Comparison of ENCODE assay signal across 9 cellular contexts in the genomic region with DNA sequence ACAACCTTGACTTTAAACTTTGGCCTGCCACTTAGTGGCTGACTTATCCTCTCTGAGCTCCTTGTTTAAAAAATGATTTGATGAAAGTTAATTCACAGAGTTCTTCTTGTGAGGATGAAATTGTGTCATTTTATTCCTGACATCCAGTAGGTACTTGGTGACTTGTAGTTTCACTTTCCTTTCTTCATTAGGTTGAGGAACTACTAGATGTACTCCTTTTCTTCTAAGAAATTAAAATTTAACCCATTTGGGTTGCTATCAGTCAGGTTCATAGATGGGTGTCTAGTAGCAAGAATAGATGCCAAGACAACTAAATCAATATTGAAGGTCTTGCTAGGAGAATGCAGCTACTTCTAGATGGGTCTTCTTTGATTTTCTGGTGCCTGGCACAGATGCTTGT. TPM values are rescaled to one million over a fixed set of nuclear protein-coding genes. Genes with fewer than 3 reads are reported as not detected.
DNase-seq lines count a peak whose midpoint lies in the region; ATAC-seq and TF ChIP-seq lines count a peak whose summit lies in the region.
"Had no signal": no experiment of that assay in that cellular context is flagged by ENCODE, and none has a peak within 500 bp of the region (broad histone marks: within the 10 kb centered on the region; RNA-seq: fewer than 3 reads in every experiment).

No MANE protein-coding gene starts in this region.

- ATAC-seq in activated CD4-positive, alpha-beta T cell treated with anti-CD3 and anti-CD28 coated beads for 36 hours: no peak
- peak; percentile 33 for ATAC-seq in HG03108 (IDR thresholded peaks at IDR 0.05; ENCODE audit: unreplicated experiment)
- ATAC-seq in activated naive CD8-positive, alpha-beta T cell treated with anti-CD3 and anti-CD28 coated beads, Interleukin-2, amount 10 ng/mL, durations not matched to agents 7 days and 5 days (ENCODE audit: low read depth): no peak

- H3K4me3 Mint-ChIP-seq in activated CD4-positive, alpha-beta T cell treated with anti-CD3 and anti-CD28 coated beads for 36 hours: peak overlapping the region; percentile 53
- peak overlapping the region; percentile 83 for H3K4me3 Mint-ChIP-seq in activated naive CD8-positive, alpha-beta T cell treated with anti-CD3 and anti-CD28 coated beads, Interleukin-2, amount 10 ng/mL, durations not matched to agents 7 days and 5 days

- H3K4me1 ChIP-seq in spleen: peaks cover 26 to 92% (median 78%) of the 10 kb centered on the region in 6 donors

- CTCF ChIA-PET in activated CD4-positive, alpha-beta T cell treated with anti-CD3 and anti-CD28 coated beads for 36 hours (lab: Charles Lee): interaction anchor here (1.0 to 1.7 kb wide), 3 partner anchors 9 to 34 kb away, joined by 3 to 6 read pairs (median 4); a partner anchor contains a TSS

- H3K36me3 ChIP-seq in spleen: peaks cover 0 to 9% (median 0%) of the 10 kb centered on the region in 6 donors

- no peak for TF ChIP-seq POLR2A in spleen (IDR thresholded peaks at IDR 0.05)

- intact Hi-C loops in activated CD4-positive, alpha-beta T cell treated with anti-CD3 and anti-CD28 coated beads for 36 hours (cut with DNase I, micrococcal nuclease): no loop called here
- intact Hi-C loops in spleen (cut with DNase I; ENCODE audit: low total_unique reads): no loop called here

- H3K36me3 Mint-ChIP-seq in activated CD4-positive, alpha-beta T cell treated with anti-CD3 and anti-CD28 coated beads for 36 hours (ENCODE audit: low read depth): peaks cover 8% of the 10 kb centered on the region
- H3K36me3 Mint-ChIP-seq in activated naive CD8-positive, alpha-beta T cell treated with anti-CD3 and anti-CD28 coated beads, Interleukin-2, amount 10 ng/mL, durations not matched to agents 7 days and 5 days: peaks cover 10% of the 10 kb centered on the region

- no peaks in the 10 kb centered on the region for H3K27me3 Mint-ChIP-seq in activated CD4-positive, alpha-beta T cell treated with anti-CD3 and anti-CD28 coated beads for 36 hours
- no peaks in the 10 kb centered on the region for H3K27me3 Mint-ChIP-seq in activated naive CD8-positive, alpha-beta T cell treated with anti-CD3 and anti-CD28 coated beads, Interleukin-2, amount 10 ng/mL, durations not matched to agents 7 days and 5 days

- H3K9me3 Mint-ChIP-seq in activated CD4-positive, alpha-beta T cell treated with anti-CD3 and anti-CD28 coated beads for 36 hours (ENCODE audit: low read depth): no peaks in the 10 kb centered on the region
- no peaks in the 10 kb centered on the region for H3K9me3 Mint-ChIP-seq in activated naive CD8-positive, alpha-beta T cell treated with anti-CD3 and anti-CD28 coated beads, Interleukin-2, amount 10 ng/mL, durations not matched to agents 7 days and 5 days
- H3K9me3 Mint-ChIP-seq: nephron had no signal

- peak overlapping the region in 2 of 8 donors; percentile 3 to 9 for H3K4me3 ChIP-seq in spleen

- TF ChIP-seq CTCF in spleen (IDR thresholded peaks at IDR 0.05 in 8 of 11, conservative IDR thresholded peaks at IDR 0.05 in 3 of 11): no peak

- H3K9me3 ChIP-seq in spleen: no peaks in the 10 kb centered on the region

- H3K27me3 ChIP-seq in spleen (replicated peaks in 1 of 7): no peaks in the 10 kb centered on the region

- no peak for DNase-seq in activated CD4-positive, alpha-beta T cell treated with anti-CD3 and anti-CD28 coated beads for 36 hours
- no peak for DNase-seq in activated CD4-positive, alpha-beta T cell treated with anti-CD3 and anti-CD28 coated beads, Interleukin-2, amount 50 U/mL, for 48 hours
- no peak for DNase-seq in activated naive CD8-positive, alpha-beta T cell treated with anti-CD3 and anti-CD28 coated beads, Interleukin-2, amount 10 ng/mL, durations not matched to agents 7 days and 5 days
- no peak for DNase-seq in spleen
- DNase-seq in NCI-H2171 treated with DMSO at 0.1 percent for 48 hours (lab: John Stamatoyannopoulos, UW): no peak
- no peak for DNase-seq in GOT3 (lab: John Stamatoyannopoulos, UW)
- DNase-seq in NCI-H187 treated with DMSO at 0.1 percent for 48 hours (lab: John Stamatoyannopoulos, UW): no peak

- POLR2A ChIA-PET in activated CD4-positive, alpha-beta T cell treated with anti-CD3 and anti-CD28 coated beads for 36 hours (lab: Charles Lee): interaction anchor here (0.7 to 1.3 kb wide), 2 partner anchors 33 to 123 kb away, joined by 3 to 4 read pairs; a partner anchor contains a TSS
- POLR2A ChIA-PET in activated naive CD8-positive, alpha-beta T cell treated with anti-CD3 and anti-CD28 coated beads, Interleukin-2, amount 10 ng/mL, durations not matched to agents 7 days and 5 days (lab: Charles Lee): interaction anchor here (0.6 to 2.8 kb wide), 4 partner anchors 16 to 572 kb away, joined by 3 to 45 read pairs (median 4); a partner anchor contains a TSS

- peak overlapping the region; percentile 85 for H3K27ac Mint-ChIP-seq in activated CD4-positive, alpha-beta T cell treated with anti-CD3 and anti-CD28 coated beads for 36 hours
- peak overlapping the region; percentile 91 for H3K27ac Mint-ChIP-seq in activated naive CD8-positive, alpha-beta T cell treated with anti-CD3 and anti-CD28 coated beads, Interleukin-2, amount 10 ng/mL, durations not matched to agents 7 days and 5 days
- H3K27ac Mint-ChIP-seq: nephron had no signal

- H3K27ac ChIP-seq in spleen: peak overlapping the region in 7 of 8 donors; percentile 7 to 66 (median 37)

- peaks cover 65% of the 10 kb centered on the region for H3K4me1 Mint-ChIP-seq in activated CD4-positive, alpha-beta T cell treated with anti-CD3 and anti-CD28 coated beads for 36 hours
- peaks cover 31% of the 10 kb centered on the region for H3K4me1 Mint-ChIP-seq in activated naive CD8-positive, alpha-beta T cell treated with anti-CD3 and anti-CD28 coated beads, Interleukin-2, amount 10 ng/mL, durations not matched to agents 7 days and 5 days

RNA-seq across cellular contexts. Expression of a gene that starts 5.2 kb away (rescaled TPM):
- total RNA-seq in activated CD4-positive, alpha-beta T cell treated with anti-CD3 and anti-CD28 coated beads for 36 hours: 1 to 10 TPM; 2.4 to 2.7 TPM
- 10 to 100 TPM; 20.2 TPM for total RNA-seq in activated naive CD8-positive, alpha-beta T cell treated with anti-CD3 and anti-CD28 coated beads, Interleukin-2, amount 10 ng/mL, durations not matched to agents 7 days and 5 days
- 10 to 100 TPM; 20.4 to 44.4 (median 39.5) TPM for total RNA-seq in spleen
- 10 to 100 TPM in 1 of 3 donors, 1 to 10 TPM in 2; 6.1 to 10.7 (median 7.3) TPM for polyA plus RNA-seq in spleen

RNA-seq across cellular contexts. Expression of a gene that starts 33.4 kb away (rescaled TPM):
- 1,000 to 10,000 TPM; 2,605 to 3,065 TPM for total RNA-seq in activated CD4-positive, alpha-beta T cell treated with anti-CD3 and anti-CD28 coated beads for 36 hours
- total RNA-seq in activated naive CD8-positive, alpha-beta T cell treated with anti-CD3 and anti-CD28 coated beads, Interleukin-2, amount 10 ng/mL, durations not matched to agents 7 days and 5 days: 1,000 to 10,000 TPM; 1,577 to 1,648 TPM
- 1,000 to 10,000 TPM; 1,270 to 1,952 (median 1,638) TPM for total RNA-seq in spleen
- polyA plus RNA-seq in spleen: 1,000 to 10,000 TPM; 4,457 to 6,830 (median 5,860) TPM

RNA-seq across cellular contexts. Expression of a gene that starts 33.5 kb away (rescaled TPM):
- total RNA-seq in activated CD4-positive, alpha-beta T cell treated with anti-CD3 and anti-CD28 coated beads for 36 hours: 1 to 10 TPM; 2.8 to 3.5 TPM
- 1 to 10 TPM; 3.8 to 4.9 TPM for total RNA-seq in activated naive CD8-positive, alpha-beta T cell treated with anti-CD3 and anti-CD28 coated beads, Interleukin-2, amount 10 ng/mL, durations not matched to agents 7 days and 5 days
- total RNA-seq in spleen: 10 to 100 TPM in 2 of 7 donors, 1 to 10 TPM in 5; 6.3 to 14.2 (median 9.2) TPM
- polyA plus RNA-seq in spleen: 1 to 10 TPM; 3.5 to 8.1 (median 4.9) TPM

Comparison
In these comparisons a context has a peak if more than half of its experiments do, and no peak if none do; other contexts are left out.
1. RNA of a gene that starts 5.2 kb away (total RNA-seq): 20.4 to 44.4 TPM in spleen and 20.2 TPM in activated naive CD8-positive, alpha-beta T cell treated with anti-CD3 and anti-CD28 coated beads, Interleukin-2, amount 10 ng/mL, durations not matched to agents 7 days and 5 days; 2.4 to 2.7 TPM in activated CD4-positive, alpha-beta T cell treated with anti-CD3 and anti-CD28 coated beads for 36 hours; every median in the first group is over 4 times any median in the second.